8 cellular contexts compared by ENCODE assay signal in the genomic region with DNA sequence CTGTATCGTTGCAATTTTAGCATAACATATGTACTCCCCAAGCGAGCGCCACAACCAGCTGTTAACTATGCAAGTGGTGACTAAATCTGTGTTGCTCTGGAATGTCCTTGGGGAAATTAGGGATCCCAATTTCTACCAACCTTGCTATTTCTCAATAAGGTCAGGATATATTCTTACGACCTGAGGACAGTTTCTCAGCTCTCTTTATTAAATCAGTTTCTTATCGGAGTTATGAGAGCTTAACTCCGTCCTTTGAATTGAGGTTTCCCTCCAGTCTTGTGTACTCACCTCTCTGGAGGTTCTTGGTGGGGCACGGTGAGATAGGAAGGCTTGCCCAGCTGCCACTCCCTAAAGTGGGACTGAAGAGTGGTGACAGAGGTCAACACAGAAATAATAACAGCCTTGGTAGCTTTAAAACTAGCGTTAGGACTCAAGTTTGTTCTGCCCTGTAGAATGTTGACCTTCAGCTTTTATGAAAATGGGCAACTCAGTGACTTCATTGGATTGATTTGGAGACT. TPM values are rescaled to one million over a fixed set of nuclear protein-coding genes. Genes with fewer than 3 reads are reported as not detected.
DNase-seq lines count a peak whose midpoint lies in the region; ATAC-seq and TF ChIP-seq lines count a peak whose summit lies in the region.

No MANE protein-coding gene starts in this region.

- no peak overlapping the region for H4K8ac ChIP-seq in mesenchymal stem cell (ENCODE audit: low read length)

- ATAC-seq in body of pancreas (no peak), HG03095 (IDR thresholded peaks at IDR 0.05; ENCODE audit: unreplicated experiment) (no peak), GM21367 (IDR thresholded peaks at IDR 0.05; ENCODE audit: unreplicated experiment) (no peak), HG02852 (IDR thresholded peaks at IDR 0.05; ENCODE audit: unreplicated experiment) (no peak)

- H3K79me1 ChIP-seq in mesenchymal stem cell (replicated peaks; ENCODE audit: low read length, poor library complexity, severe bottlenecking): peaks cover 11% of the 10 kb centered on the region

- H3K27ac ChIP-seq in 22Rv1 (peak overlapping the region; percentile 99), body of pancreas (peak overlapping the region; percentile 95 to 97 (median 96)), mesenchymal stem cell (ENCODE audit: low read length, poor library complexity, severe bottlenecking) (no peak overlapping the region)

- H3K14ac ChIP-seq in mesenchymal stem cell (ENCODE audit: low read length in 2 of 2): no peak overlapping the region

- H3K4me3 ChIP-seq in HFF-Myc (replicated peaks; ENCODE audit: low read depth, low read length) (peak overlapping the region; percentile 78), body of pancreas (peak overlapping the region; percentile 49), mesenchymal stem cell (ENCODE audit: insufficient read depth in 1 of 2, low read depth in 1 of 2, low read length in 2 of 2) (peak overlapping the region in 1 of 2 experiments; percentile 81)

- H3K36me3 ChIP-seq in body of pancreas (replicated peaks in 1 of 2; ENCODE audit: insufficient read depth in 1 of 2, low read depth in 2 of 2) (peaks cover 0 to 15% of the 10 kb centered on the region in 2 donors), mesenchymal stem cell (ENCODE audit: control insufficient read depth in 1 of 2, insufficient read depth in 2 of 2, low read depth in 1 of 2, low read length in 2 of 2) (peaks cover 23 to 57% of the 10 kb centered on the region in 2 experiments)

- H4K91ac ChIP-seq in mesenchymal stem cell (ENCODE audit: low read length): no peak overlapping the region

- peak overlapping the region; percentile 74 for H3K4me2 ChIP-seq in mesenchymal stem cell (ENCODE audit: low read length, poor library complexity, severe bottlenecking)

- H3K18ac ChIP-seq in mesenchymal stem cell (ENCODE audit: low read depth in 1 of 2, low read length in 2 of 2): no peak overlapping the region

- H3K27me3 ChIP-seq in body of pancreas (no peaks in the 10 kb centered on the region), mesenchymal stem cell (ENCODE audit: control insufficient read depth in 1 of 2, insufficient read depth in 1 of 2, low read length in 2 of 2) (no peaks in the 10 kb centered on the region)

- H3K9me3 ChIP-seq in body of pancreas (no peaks in the 10 kb centered on the region), mesenchymal stem cell (ENCODE audit: control insufficient read depth, low read length) (no peaks in the 10 kb centered on the region)

- H3K23ac ChIP-seq in mesenchymal stem cell (ENCODE audit: low read length in 2 of 2): peak overlapping the region in 1 of 2 experiments; percentile 78

- DNase-seq in HFF-Myc (ENCODE audit: extremely low read depth, low read depth): no peak
- DNase-seq in body of pancreas: no peak
- DNase-seq in mesenchymal stem cell: no peak
- no peak for DNase-seq in T-helper 9 cell

- no peak for TF ChIP-seq POLR2A in body of pancreas (IDR thresholded peaks at IDR 0.05)

- peak overlapping the region; percentile 100 for H3K9ac ChIP-seq in mesenchymal stem cell (ENCODE audit: low read length)

- 3 to 7% methylated on average over 8 of the region's 8 CpGs for WGBS in body of pancreas, 2 donors
- WGBS in mesenchymal stem cell: 49% methylated on average over 4 of the region's 8 CpGs

- peak overlapping the region; percentile 5 to 83 for H3K4ac ChIP-seq in mesenchymal stem cell (ENCODE audit: low read depth in 1 of 2, low read length in 2 of 2)

- no peak overlapping the region for H2BK120ac ChIP-seq in mesenchymal stem cell (ENCODE audit: low read depth, low read length)

- peak overlapping the region; percentile 12 for H2AK5ac ChIP-seq in mesenchymal stem cell (ENCODE audit: low read length, severe bottlenecking)

- peaks cover 24% of the 10 kb centered on the region for H3K4me1 ChIP-seq in body of pancreas
- H3K4me1 ChIP-seq in mesenchymal stem cell (ENCODE audit: control insufficient read depth, insufficient read depth, low read depth, low read length): peaks cover 2% of the 10 kb centered on the region

- H2BK5ac ChIP-seq in mesenchymal stem cell (ENCODE audit: low read depth, low read length, poor library complexity, severe bottlenecking): no peak overlapping the region

- no peak overlapping the region for H2BK15ac ChIP-seq in mesenchymal stem cell (ENCODE audit: low read depth, poor library complexity, severe bottlenecking)

- H2AFZ ChIP-seq in mesenchymal stem cell (ENCODE audit: low read depth, low read length): no peak overlapping the region

- intact Hi-C loops in body of pancreas (cut with DNase I): no loop called here

- TF ChIP-seq CTCF in 22Rv1 (IDR thresholded peaks at IDR 0.05) (no peak), HFF-Myc (IDR thresholded peaks at IDR 0.05; ENCODE audit: low read depth, low read length, missing control alignments) (no peak), body of pancreas (IDR thresholded peaks at IDR 0.05) (no peak)

- H2BK12ac ChIP-seq in mesenchymal stem cell (ENCODE audit: low read length in 2 of 2): no peak overlapping the region

RNA-seq across cellular contexts. Expression of gene MRPS18B, which starts 0.7 kb away (rescaled TPM):
- 10 to 100 TPM; 26.4 to 35.5 TPM for total RNA-seq in body of pancreas
- 38.7 TPM for polyA plus RNA-seq in mesenchymal stem cell (2013, experiment 1 of 2)
- 39.7 TPM for polyA plus RNA-seq in mesenchymal stem cell (2013, experiment 2 of 2)

RNA-seq across cellular contexts. Expression of gene PPP1R10, which starts 1.3 kb away (rescaled TPM):
- 10 to 100 TPM; 36.1 to 48.1 TPM for total RNA-seq in body of pancreas
- polyA plus RNA-seq in mesenchymal stem cell (2013, experiment 1 of 2): 55.9 TPM
- polyA plus RNA-seq in mesenchymal stem cell (2013, experiment 2 of 2): 52.8 TPM

RNA-seq across cellular contexts. Expression of gene ATAT1, which starts 8.3 kb away (rescaled TPM):
- 1 to 10 TPM; 2.0 to 5.4 TPM for total RNA-seq in body of pancreas
- polyA plus RNA-seq in mesenchymal stem cell (2013, experiment 1 of 2): 14.3 TPM
- polyA plus RNA-seq in mesenchymal stem cell (2013, experiment 2 of 2): 13.5 TPM

RNA-seq across cellular contexts. Expression of gene C6orf136, which starts 28.6 kb away (rescaled TPM):
- 10 to 100 TPM in 1 of 2 donors, 1 to 10 TPM in 1; 7.3 to 28.3 TPM for total RNA-seq in body of pancreas
- 13.6 TPM for polyA plus RNA-seq in mesenchymal stem cell (2013, experiment 1 of 2)
- 14.4 TPM for polyA plus RNA-seq in mesenchymal stem cell (2013, experiment 2 of 2)

RNA-seq across cellular contexts. Expression of gene ABCF1, which starts 47.1 kb away (rescaled TPM):
- total RNA-seq in body of pancreas: 10 to 100 TPM; 27.0 to 37.6 TPM
- polyA plus RNA-seq in mesenchymal stem cell (2013, experiment 1 of 2): 50.0 TPM
- 49.7 TPM for polyA plus RNA-seq in mesenchymal stem cell (2013, experiment 2 of 2)
